In the genomic region with DNA sequence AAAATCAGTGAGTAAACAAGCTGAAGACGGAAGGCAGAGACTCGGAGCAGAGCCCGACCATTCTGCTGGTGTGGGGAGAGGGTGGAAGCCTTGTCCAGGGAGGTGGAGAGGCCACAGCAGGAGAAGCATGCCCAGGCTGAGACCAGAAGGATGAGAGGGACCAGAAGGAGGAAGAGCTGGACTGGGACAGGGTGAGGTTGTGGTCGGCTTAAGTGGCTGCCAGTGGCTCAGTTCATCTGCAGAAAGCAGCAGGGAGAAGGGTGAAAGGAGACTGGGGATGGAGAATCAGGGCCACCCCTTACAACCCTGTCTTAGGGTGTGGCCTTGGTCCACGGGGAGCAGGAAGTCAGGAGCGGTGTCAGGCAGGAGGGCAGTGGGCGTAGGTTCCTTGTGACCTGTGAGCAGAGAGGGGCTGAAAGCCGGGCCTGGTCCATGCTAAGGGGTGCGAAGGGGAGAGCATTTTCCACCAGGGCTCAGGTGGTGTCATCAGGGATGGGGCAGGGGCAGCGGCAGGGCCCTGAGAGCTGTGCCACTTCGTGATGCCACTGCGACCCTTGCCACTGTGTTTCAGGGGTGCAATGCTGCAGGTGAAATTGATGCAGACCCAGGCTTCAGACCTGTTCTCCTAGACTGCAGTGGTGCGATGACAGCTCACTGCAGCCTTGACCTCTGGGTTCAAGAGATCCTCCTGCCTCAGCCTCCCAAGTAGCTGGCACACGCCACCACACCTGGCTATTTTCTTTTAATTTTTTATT, we compare ENCODE assay signal across 27 cellular contexts.
"Had no signal": no experiment of that assay in that cellular context is flagged by ENCODE, and none has a peak within 500 bp of the region (broad histone marks: within the 10 kb centered on the region; RNA-seq: fewer than 3 reads in every experiment).

No MANE protein-coding gene starts in this region.

- H3K4me1 Mint-ChIP-seq: central memory CD8-positive, alpha-beta T cell; stimulated activated effector memory CD8-positive, alpha-beta T cell treated with anti-CD3 and anti-CD28 coated beads, Interleukin-12 subunit alpha, Interleukin-12 subunit beta, amount 100 ng/mL, for 72 hours had no signal

- ATAC-seq: activated CD8-positive, alpha-beta T cell treated with anti-CD3 and anti-CD28 coated beads, Interleukin-2, amount 10 ng/mL, durations not matched to agents 7 days and 5 days; gastroesophageal sphincter; lower lobe of right lung; psoas muscle; stimulated activated effector memory CD8-positive, alpha-beta T cell treated with anti-CD3 and anti-CD28 coated beads, Interleukin-12 subunit alpha, Interleukin-12 subunit beta, amount 100 ng/mL, for 72 hours; upper lobe of right lung had no signal

- H3K36me3 Mint-ChIP-seq: activated naive CD8-positive, alpha-beta T cell; stimulated activated effector memory CD8-positive, alpha-beta T cell treated with anti-CD3 and anti-CD28 coated beads, Interleukin-12 subunit alpha, Interleukin-12 subunit beta, amount 100 ng/mL, for 72 hours had no signal

- H3K9me3 ChIP-seq: gastroesophageal sphincter, lower lobe of right lung, psoas muscle, sigmoid colon, stomach, thyroid gland, upper lobe of right lung had no signal

- H3K27ac ChIP-seq: gastroesophageal sphincter, hepatocyte, lower lobe of right lung, parathyroid adenoma, psoas muscle, sigmoid colon, stomach, thyroid gland, upper lobe of right lung had no signal

- H3K27me3 ChIP-seq: hepatocyte, stomach, thyroid gland, upper lobe of right lung had no signal

- H3K79me2 ChIP-seq: hepatocyte, parathyroid adenoma had no signal

- H3K4me1 ChIP-seq: gastroesophageal sphincter, lower lobe of right lung, parathyroid adenoma, psoas muscle, sigmoid colon, upper lobe of right lung had no signal

- H3K4me3 ChIP-seq: gastroesophageal sphincter, hepatocyte, lower lobe of right lung, psoas muscle, sigmoid colon, stomach, thyroid gland, upper lobe of right lung had no signal

- DNase-seq: activated CD4-positive, alpha-beta T cell treated with anti-CD3 and anti-CD28 coated beads for 1 hour; activated CD8-positive, alpha-beta T cell treated with anti-CD3 and anti-CD28 coated beads, Interleukin-2, amount 10 ng/mL, durations not matched to agents 7 days and 5 days; activated effector memory CD4-positive, alpha-beta T cell treated with Interleukin-2 at 50 U/mL for 16 hours; activated naive CD4-positive, alpha-beta T cell treated with Interleukin-2 at 50 U/mL for 16 hours; anterior cingulate cortex; dermis blood vessel endothelial cell; effector CD8-positive, alpha-beta T cell; erythroblast; lower lobe of right lung; mesendoderm; nephron progenitor cell; nucleus accumbens; psoas muscle; sigmoid colon; small intestine; stimulated activated CD4-positive, alpha-beta T cell treated with anti-CD3 and anti-CD28 coated beads, Interleukin-4, amount 100 ng/mL, for 24 hours; stomach; T-helper 2 cell; thyroid gland; upper lobe of right lung had no signal

- H3K27ac Mint-ChIP-seq: activated CD8-positive, alpha-beta T cell treated with anti-CD3 and anti-CD28 coated beads, Interleukin-2, amount 10 ng/mL, durations not matched to agents 7 days and 5 days; activated naive CD8-positive, alpha-beta T cell; nephron progenitor cell; stimulated activated effector memory CD8-positive, alpha-beta T cell treated with anti-CD3 and anti-CD28 coated beads, Interleukin-12 subunit alpha, Interleukin-12 subunit beta, amount 100 ng/mL, for 72 hours had no signal

- H2AFZ ChIP-seq: hepatocyte, parathyroid adenoma had no signal

- H3K4me2 ChIP-seq: hepatocyte had no signal

- H3K9ac ChIP-seq: parathyroid adenoma had no signal

- H3K4me3 Mint-ChIP-seq: activated CD8-positive, alpha-beta T cell treated with anti-CD3 and anti-CD28 coated beads, Interleukin-2, amount 10 ng/mL, durations not matched to agents 7 days and 5 days; activated naive CD8-positive, alpha-beta T cell; central memory CD8-positive, alpha-beta T cell; nephron progenitor cell; stimulated activated effector memory CD8-positive, alpha-beta T cell treated with anti-CD3 and anti-CD28 coated beads, Interleukin-12 subunit alpha, Interleukin-12 subunit beta, amount 100 ng/mL, for 72 hours had no signal

- FAIRE-seq: bronchial epithelial cell, small intestine had no signal

- H3K9me3 Mint-ChIP-seq: central memory CD8-positive, alpha-beta T cell; nephron progenitor cell; stimulated activated effector memory CD8-positive, alpha-beta T cell treated with anti-CD3 and anti-CD28 coated beads, Interleukin-12 subunit alpha, Interleukin-12 subunit beta, amount 100 ng/mL, for 72 hours had no signal

- H3K36me3 ChIP-seq: gastroesophageal sphincter, lower lobe of right lung, sigmoid colon, stomach, thyroid gland, upper lobe of right lung had no signal
